Comparison of ENCODE assay signal across 9 cellular contexts in the genomic region with DNA sequence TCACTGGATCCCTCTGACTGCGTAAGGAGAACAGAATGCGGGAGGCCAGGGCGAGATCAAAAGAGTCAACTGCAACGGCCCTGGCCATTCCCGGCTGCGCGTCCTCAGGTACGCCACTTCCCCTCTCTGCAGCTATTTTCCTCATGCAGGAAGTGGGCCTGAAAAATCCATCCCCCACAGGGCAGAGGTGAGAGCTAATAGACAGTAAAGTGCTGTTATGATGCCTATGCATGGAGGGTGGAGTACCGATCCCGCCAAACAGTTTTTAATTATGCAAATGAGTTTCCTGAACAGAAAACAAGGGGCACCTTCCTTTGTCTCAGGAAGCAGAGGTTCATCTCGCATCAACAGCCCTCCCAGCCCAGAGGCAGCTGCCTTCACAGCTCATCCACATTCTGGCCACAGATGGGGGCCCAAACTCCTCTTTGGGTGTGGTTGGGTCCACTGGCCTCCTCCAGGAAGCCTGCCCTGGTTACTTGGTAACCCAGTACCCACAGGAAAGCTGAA. TPM values are rescaled to one million over a fixed set of nuclear protein-coding genes. Genes with fewer than 3 reads are reported as not detected.
DNase-seq lines count a peak whose midpoint lies in the region; ATAC-seq, FAIRE-seq and TF ChIP-seq lines count a peak whose summit lies in the region.
"Had no signal": no experiment of that assay in that cellular context is flagged by ENCODE, and none has a peak within 500 bp of the region (broad histone marks: within the 10 kb centered on the region; RNA-seq: fewer than 3 reads in every experiment).

No MANE protein-coding gene starts in this region.

- FAIRE-seq in D721Med (lab: Jason Lieb, UNC), result no peak

- in situ Hi-C loops in KBM-7 (cut with MboI; ENCODE audit: low pct_unique_long_range_greater_than_20kb, low sequenced_read_pairs), result no loop called here

- H3K36me3 Mint-ChIP-seq in central memory CD8-positive, alpha-beta T cell (ENCODE audit: insufficient read depth), result peaks cover 28% of the 10 kb centered on the region
- H3K36me3 Mint-ChIP-seq in type B pancreatic cell, result no peaks in the 10 kb centered on the region

- 48 to 60% methylated on average over 11 of the region's 11 CpGs for WGBS in thyroid gland, 2 donors

- H3K27me3 ChIP-seq in thyroid gland (no peaks in the 10 kb centered on the region), SJCRH30 (no peaks in the 10 kb centered on the region)

- no peaks in the 10 kb centered on the region for H3K27me3 Mint-ChIP-seq in central memory CD8-positive, alpha-beta T cell
- peaks cover 51% of the 10 kb centered on the region for H3K27me3 Mint-ChIP-seq in type B pancreatic cell

- intact Hi-C loops in thyroid gland (cut with DNase I), result no loop called here

- H3K4me3 Mint-ChIP-seq in central memory CD8-positive, alpha-beta T cell, result peak overlapping the region; percentile 97
- no peak overlapping the region for H3K4me3 Mint-ChIP-seq in type B pancreatic cell

- H3K9me3 ChIP-seq in thyroid gland (no peaks in the 10 kb centered on the region), SJCRH30 (replicated peaks) (no peaks in the 10 kb centered on the region)

- peak; percentile 48 for ATAC-seq in central memory CD8-positive, alpha-beta T cell (replicated peaks; ENCODE audit: extremely low read depth, poor library complexity, severe bottlenecking)

- TF ChIP-seq CTCF in thyroid gland (IDR thresholded peaks at IDR 0.05), result no peak
- TF ChIP-seq CTCF in type B pancreatic cell (conservative IDR thresholded peaks at IDR 0.05), result no peak
- TF ChIP-seq CTCF in D721Med (IDR thresholded peaks at IDR 0.05; ENCODE audit: insufficient read depth, missing control alignments), result no peak

- no peak for TF ChIP-seq POLR2A in thyroid gland (IDR thresholded peaks at IDR 0.05)

- peaks cover 69% of the 10 kb centered on the region for H3K4me1 Mint-ChIP-seq in central memory CD8-positive, alpha-beta T cell
- peaks cover 27% of the 10 kb centered on the region for H3K4me1 Mint-ChIP-seq in type B pancreatic cell (ENCODE audit: unreplicated experiment)

- H3K9me3 Mint-ChIP-seq in central memory CD8-positive, alpha-beta T cell, result no peaks in the 10 kb centered on the region
- no peaks in the 10 kb centered on the region for H3K9me3 Mint-ChIP-seq in type B pancreatic cell

- DNase-seq in stimulated activated CD4-positive, alpha-beta T cell treated with anti-CD3 and anti-CD28 coated beads, Interleukin-4, amount 100 ng/mL, for 24 hours, result peak; percentile 43
- no peak for DNase-seq in stimulated activated CD4-positive, alpha-beta T cell treated with anti-CD3 and anti-CD28 coated beads, Interleukin-2, amount 100 ng/mL, for 48 hours
- DNase-seq in KBM-7 (peak; percentile 35), thyroid gland (no peak), type B pancreatic cell (ENCODE audit: extremely low spot score, unreplicated experiment) (no peak), D721Med (ENCODE audit: insufficient read length, low spot score) (no peak), SJCRH30 (no peak)
- DNase-seq in central memory CD8-positive, alpha-beta T cell (ENCODE audit: low spot score in 2 of 2), result no peak

- H3K36me3 ChIP-seq in thyroid gland (no peaks in the 10 kb centered on the region), SJCRH30 (peaks cover 6% of the 10 kb centered on the region; the same call in 1 of the 2 replicates)

- peaks cover 10 to 27% of the 10 kb centered on the region in 2 donors for H3K4me1 ChIP-seq in thyroid gland
- no peaks in the 10 kb centered on the region; the same call in 1 of the 2 replicates for H3K4me1 ChIP-seq in SJCRH30

- H3K4me3 ChIP-seq in thyroid gland (replicated peaks in 1 of 3) (no peak overlapping the region), SJCRH30 (no peak overlapping the region)

- H3K27ac Mint-ChIP-seq in central memory CD8-positive, alpha-beta T cell (ENCODE audit: low read depth), result peak overlapping the region; percentile 91
- no peak overlapping the region for H3K27ac Mint-ChIP-seq in type B pancreatic cell

- H3K27ac ChIP-seq in thyroid gland (no peak overlapping the region), SJCRH30 (no peak overlapping the region)

RNA-seq across cellular contexts. Expression of gene PREX1, which starts 9.3 kb away (rescaled TPM):
- total RNA-seq in thyroid gland (10 to 100 TPM; 10.2 to 42.7 (median 18.7) TPM), type B pancreatic cell (ENCODE audit: low replicate concordance) (0.71 and 20.8 TPM in 2 replicates)
- 88.9 and 92.8 TPM in 2 replicates for total RNA-seq in SJCRH30 (2014; rRNA removed; shearing (Covaris generic))
- total RNA-seq: MCF 10A had no signal

Comparison
In these comparisons a context has a peak if more than half of its experiments do, and no peak if none do; other contexts are left out.
1. DNase-seq: peak in stimulated activated CD4-positive, alpha-beta T cell treated with anti-CD3 and anti-CD28 coated beads, Interleukin-4, amount 100 ng/mL, for 24 hours (single experiment) and KBM-7 (single experiment); none in stimulated activated CD4-positive, alpha-beta T cell treated with anti-CD3 and anti-CD28 coated beads, Interleukin-2, amount 100 ng/mL, for 48 hours (0 of 2), central memory CD8-positive, alpha-beta T cell (0 of 2), thyroid gland (0 of 2), type B pancreatic cell (single experiment), D721Med (single experiment) and SJCRH30 (0 of 2).